Comparison of ENCODE assay signal across 8 cellular contexts in the genomic region with DNA sequence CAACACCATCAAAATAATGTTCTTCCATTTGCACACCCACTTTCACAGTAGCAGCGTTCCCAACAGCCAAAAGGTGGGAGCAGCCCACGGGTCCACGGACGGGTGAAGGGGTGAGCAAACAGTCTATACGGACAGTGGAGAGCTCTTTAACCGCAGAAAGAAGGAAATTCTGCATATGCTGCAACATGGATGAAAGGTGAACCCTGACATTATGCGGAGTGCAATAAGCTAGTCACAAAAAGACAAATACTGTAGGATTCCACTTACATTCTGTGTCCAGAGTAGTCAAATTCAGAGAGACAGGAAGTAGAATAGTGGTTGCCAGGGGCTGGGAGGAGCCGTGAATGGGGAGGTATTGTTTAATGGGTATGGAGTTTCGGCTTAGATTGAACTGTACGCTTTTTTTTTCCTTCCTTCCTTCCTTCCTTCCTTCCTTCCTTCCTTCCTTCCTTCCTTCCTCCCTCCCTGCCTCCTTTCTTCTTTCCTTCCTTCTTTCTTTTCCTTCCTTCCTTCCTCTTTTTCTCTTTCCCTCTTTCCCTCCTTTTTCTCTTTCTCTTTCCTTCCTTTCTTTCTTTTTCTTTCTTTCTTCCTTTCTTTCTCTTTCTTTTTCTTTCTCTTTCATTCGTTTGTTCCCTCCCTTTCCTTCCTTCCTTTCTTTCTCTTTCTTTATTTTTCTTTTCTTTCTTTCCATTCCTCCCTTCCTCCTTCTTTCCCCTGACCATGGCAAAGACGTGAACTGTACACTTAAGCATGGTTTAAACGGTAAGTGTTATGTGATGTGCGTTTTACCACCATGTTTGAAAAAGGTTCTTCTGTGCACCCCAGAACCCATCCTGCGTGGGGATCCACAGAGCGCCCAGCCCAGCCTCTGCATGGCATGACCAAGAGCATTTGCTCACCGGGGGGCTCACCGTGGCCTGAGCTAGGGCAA. TPM values are rescaled to one million over a fixed set of nuclear protein-coding genes. Genes with fewer than 3 reads are reported as not detected.
A peak's percentile ranks its signal among the peaks of the same experiment; 100 is the strongest.
DNase-seq lines count a peak whose midpoint lies in the region; ATAC-seq and TF ChIP-seq lines count a peak whose summit lies in the region.

No MANE protein-coding gene starts in this region.

- H3K36me3 Mint-ChIP-seq in activated naive CD8-positive, alpha-beta T cell treated with anti-CD3 and anti-CD28 coated beads for 36 hours = no peaks in the 10 kb centered on the region

- peaks cover 25% of the 10 kb centered on the region for H3K4me1 Mint-ChIP-seq in activated naive CD8-positive, alpha-beta T cell treated with anti-CD3 and anti-CD28 coated beads for 36 hours

- peaks cover 20% of the 10 kb centered on the region for H3K4me1 ChIP-seq in HAP-1
- peaks cover 9% of the 10 kb centered on the region for H3K4me1 ChIP-seq in left ventricle myocardium inferior

- no peaks in the 10 kb centered on the region for H3K9me3 Mint-ChIP-seq in activated naive CD8-positive, alpha-beta T cell treated with anti-CD3 and anti-CD28 coated beads for 36 hours

- H3K27ac ChIP-seq in left ventricle myocardium inferior (replicated peaks) = peak overlapping the region; percentile 88

- H3K36me3 ChIP-seq in HAP-1 (replicated peaks) = no peaks in the 10 kb centered on the region
- H3K36me3 ChIP-seq in left ventricle myocardium inferior = no peaks in the 10 kb centered on the region

- H3K27ac Mint-ChIP-seq in activated naive CD8-positive, alpha-beta T cell treated with anti-CD3 and anti-CD28 coated beads for 36 hours = peak overlapping the region; percentile 76

- H3K9me3 ChIP-seq in HAP-1 (no peaks in the 10 kb centered on the region), left ventricle myocardium inferior (replicated peaks) (no peaks in the 10 kb centered on the region)

- H3K4me3 Mint-ChIP-seq in activated naive CD8-positive, alpha-beta T cell treated with anti-CD3 and anti-CD28 coated beads for 36 hours = peak overlapping the region; percentile 81

- in situ Hi-C loops in HAP-1 (cut with MboI; ENCODE audit: low sequenced_read_pairs) = no loop called here

- DNase-seq in NCI-H146 (lab: John Stamatoyannopoulos, UW) (peak; percentile 23), NCI-H146 treated with DMSO at 0.1 percent for 48 hours (lab: John Stamatoyannopoulos, UW; ENCODE audit: unreplicated experiment) (no peak), HAP-1 (ENCODE audit: low spot score in 2 of 2) (peak; percentile 72 to 73), NCI-H2227 (lab: John Stamatoyannopoulos, UW; ENCODE audit: unreplicated experiment) (peak; percentile 46), left ventricle myocardium inferior (no peak), posterior vena cava (ENCODE audit: low spot score) (peak; percentile 80)
- peak; percentile 38 for DNase-seq in activated naive CD8-positive, alpha-beta T cell treated with anti-CD3 and anti-CD28 coated beads for 36 hours

- TF ChIP-seq CTCF in left ventricle myocardium inferior (IDR thresholded peaks at IDR 0.05; ENCODE audit: borderline replicate concordance) = no peak

- intact Hi-C loops in left ventricle myocardium inferior (cut with micrococcal nuclease) (no loop called here), posterior vena cava (cut with DNase I) (loop anchor here (5.0 to 10.0 kb wide), 2 partner anchors 67 to 69 kb away; partner anchors contain the start of gene RCOR1 (in 2 of the 2))

- no peaks in the 10 kb centered on the region for H3K27me3 Mint-ChIP-seq in activated naive CD8-positive, alpha-beta T cell treated with anti-CD3 and anti-CD28 coated beads for 36 hours

- H3K27me3 ChIP-seq in HAP-1 (ENCODE audit: low read depth) = no peaks in the 10 kb centered on the region
- H3K27me3 ChIP-seq in left ventricle myocardium inferior (ENCODE audit: low read depth) = no peaks in the 10 kb centered on the region

- no peak for ATAC-seq in GM21367 (IDR thresholded peaks at IDR 0.05; ENCODE audit: unreplicated experiment)

- H3K4me3 ChIP-seq in HAP-1 (peak overlapping the region; percentile 40), left ventricle myocardium inferior (peak overlapping the region; percentile 70)

RNA-seq across cellular contexts. Expression of gene ANKRD9, which starts 15.9 kb away (rescaled TPM):
- 10 to 100 TPM; 10.7 to 10.9 TPM for total RNA-seq in activated naive CD8-positive, alpha-beta T cell treated with anti-CD3 and anti-CD28 coated beads for 36 hours
- 158 TPM for total RNA-seq in left ventricle myocardium inferior
- 10 to 100 TPM; 14.0 TPM for total RNA-seq in posterior vena cava

Comparison
In these comparisons a context has a peak if more than half of its experiments do, and no peak if none do; other contexts are left out.
1. DNase-seq: peak in NCI-H146 (single experiment), HAP-1 (2 of 2), NCI-H2227 (single experiment), activated naive CD8-positive, alpha-beta T cell treated with anti-CD3 and anti-CD28 coated beads for 36 hours (single experiment) and posterior vena cava (single experiment); none in NCI-H146 treated with DMSO at 0.1 percent for 48 hours (single experiment) and left ventricle myocardium inferior (single experiment).
2. RNA of gene ANKRD9, which starts 15.9 kb away (total RNA-seq): 158 TPM in left ventricle myocardium inferior (single experiment); 14.0 TPM in posterior vena cava and 10.7 to 10.9 TPM in activated naive CD8-positive, alpha-beta T cell treated with anti-CD3 and anti-CD28 coated beads for 36 hours; every median in the first group is over 10 times any median in the second.